13 cellular contexts compared by ENCODE assay signal in the genomic region with DNA sequence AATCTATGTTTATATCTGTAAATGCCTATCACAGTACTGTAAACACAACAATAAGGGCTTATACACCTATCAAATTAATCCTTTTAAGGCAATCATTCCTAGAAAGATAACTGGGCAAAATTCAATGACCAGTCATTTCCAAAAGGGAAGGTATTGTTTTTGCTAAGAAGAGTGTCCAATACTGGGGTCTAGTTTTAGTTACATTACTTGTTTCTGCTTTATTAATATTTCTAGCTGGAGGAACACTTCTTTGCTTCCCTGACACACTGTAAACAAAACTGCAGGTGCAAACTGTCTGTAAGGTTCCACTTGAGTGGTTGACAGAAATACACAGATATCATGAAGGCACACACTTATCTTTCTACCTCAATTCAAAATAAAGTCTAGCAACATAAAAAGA.
DNase-seq lines count a peak whose midpoint lies in the region; ATAC-seq and TF ChIP-seq lines count a peak whose summit lies in the region.
"Had no signal": no experiment of that assay in that cellular context is flagged by ENCODE, and none has a peak within 500 bp of the region (broad histone marks: within the 10 kb centered on the region; RNA-seq: fewer than 3 reads in every experiment).

No MANE protein-coding gene starts in this region.

- peaks cover 2% of the 10 kb centered on the region; the same call in 1 of the 2 replicates for H3K36me3 ChIP-seq in Caco-2 (ENCODE audit: control insufficient read depth, insufficient read depth, low read length)

- peak; percentile 75 for ATAC-seq in GM19043 (IDR thresholded peaks at IDR 0.05; ENCODE audit: low read depth, unreplicated experiment)
- peak; percentile 77 for ATAC-seq in HG02885 (IDR thresholded peaks at IDR 0.05; ENCODE audit: poor library complexity, unreplicated experiment)
- ATAC-seq in GM19467 (IDR thresholded peaks at IDR 0.05; ENCODE audit: unreplicated experiment), result no peak
- ATAC-seq: activated T-cell treated with anti-CD3 and anti-CD28 coated beads, Interleukin-2, amount 50 U/mL, for 4 hours; heart right ventricle had no signal

- BruUV-seq in Caco-2 (replicated peaks; lab: Mats Ljungman, UMichigan), result no TSS peak

- H3K4me1 Mint-ChIP-seq in Caco-2 (ENCODE audit: low read depth, unreplicated experiment) (peaks cover 20% of the 10 kb centered on the region), progenitor cell of endocrine pancreas (ENCODE audit: low read depth) (no peaks in the 10 kb centered on the region)
- H3K4me1 Mint-ChIP-seq: nephron had no signal

- H3K9me3 Mint-ChIP-seq in Caco-2 (ENCODE audit: unreplicated experiment) (peaks cover 10% of the 10 kb centered on the region), progenitor cell of endocrine pancreas (ENCODE audit: low read depth) (no peaks in the 10 kb centered on the region)
- H3K9me3 Mint-ChIP-seq: activated T-cell treated with anti-CD3 and anti-CD28 coated beads, Interleukin-2, amount 50 U/mL, for 4 hours; CD4-positive, alpha-beta T cell; nephron had no signal

- no peak overlapping the region for H3K4me3 ChIP-seq in Caco-2 (ENCODE audit: low read depth, low read length)
- H3K4me3 ChIP-seq: heart right ventricle had no signal

- no peak for TF ChIP-seq CTCF in Caco-2 (IDR thresholded peaks at IDR 0.05; ENCODE audit: insufficient read depth in 1 of 2, low read depth in 1 of 2, low read length in 1 of 2, severe bottlenecking in 1 of 2, unreplicated experiment in 1 of 2)
- no peak for TF ChIP-seq CTCF in progenitor cell of endocrine pancreas (IDR thresholded peaks at IDR 0.05; ENCODE audit: unreplicated experiment)

- POLR2A ChIA-PET in Caco-2 (lab: Charles Lee), result no interaction called here

- DNase-seq in Caco-2 (no peak), NCI-H2029 (lab: John Stamatoyannopoulos, UW) (peak; percentile 67), occipital lobe (lab: John Stamatoyannopoulos, UW) (no peak), progenitor cell of endocrine pancreas (ENCODE audit: low spot score, unreplicated experiment) (no peak)
- no peak for DNase-seq in stimulated activated CD4-positive, alpha-beta T cell treated with anti-CD3 and anti-CD28 coated beads, Interleukin-4, amount 100 ng/mL, for 4 hours
- DNase-seq: activated T-cell treated with anti-CD3 and anti-CD28 coated beads, Interleukin-2, amount 50 U/mL, for 4 hours; CD4-positive, alpha-beta T cell; cortex of kidney; heart right ventricle had no signal

- intact Hi-C loops in Caco-2 (cut with micrococcal nuclease; ENCODE audit: unreplicated experiment), result no loop called here

- peak overlapping the region; percentile 3 for H3K27ac Mint-ChIP-seq in Caco-2 (ENCODE audit: unreplicated experiment)
- no peak overlapping the region for H3K27ac Mint-ChIP-seq in progenitor cell of endocrine pancreas
- H3K27ac Mint-ChIP-seq: CD4-positive, alpha-beta T cell; nephron had no signal

- H3K36me3 Mint-ChIP-seq in Caco-2 (ENCODE audit: insufficient read depth, unreplicated experiment), result peaks cover 63% of the 10 kb centered on the region
- H3K36me3 Mint-ChIP-seq in progenitor cell of endocrine pancreas (ENCODE audit: insufficient read depth), result no peaks in the 10 kb centered on the region

- no peaks in the 10 kb centered on the region for H3K4me1 ChIP-seq in Caco-2

- H3K4me3 Mint-ChIP-seq in Caco-2 (ENCODE audit: unreplicated experiment) (no peak overlapping the region), progenitor cell of endocrine pancreas (ENCODE audit: low read depth) (no peak overlapping the region)
- H3K4me3 Mint-ChIP-seq: activated T-cell treated with anti-CD3 and anti-CD28 coated beads, Interleukin-2, amount 50 U/mL, for 4 hours; CD4-positive, alpha-beta T cell; nephron had no signal

- no peaks in the 10 kb centered on the region for H3K27me3 ChIP-seq in Caco-2 (replicated peaks; ENCODE audit: control insufficient read depth, insufficient read depth, low read length)
- H3K27me3 ChIP-seq: heart right ventricle had no signal

- CTCF ChIA-PET in Caco-2 (lab: Charles Lee), result no interaction called here

- H3K27me3 Mint-ChIP-seq in Caco-2 (ENCODE audit: insufficient read depth, unreplicated experiment) (no peaks in the 10 kb centered on the region), progenitor cell of endocrine pancreas (no peaks in the 10 kb centered on the region)
- H3K27me3 Mint-ChIP-seq: CD4-positive, alpha-beta T cell had no signal

- H3K9me3 ChIP-seq in Caco-2, result no peaks in the 10 kb centered on the region
- H3K9me3 ChIP-seq: heart right ventricle had no signal
